Comparison of ENCODE assay signal across 2 cellular contexts in genomic region chr17:30824002-30824355, GRCh38.
TF ChIP-seq lines count a peak whose summit lies in the region.

No MANE protein-coding gene starts in this region.

TF ChIP-seq in A549, 52 proteins besides CTCF, POLR2A, EP300 and RAD21:
- TF ChIP-seq HMGXB4 (CRISPR knock-in tag; IDR thresholded peaks at IDR 0.05; ENCODE audit: borderline replicate concordance) (no peak), EHF (CRISPR knock-in tag; IDR thresholded peaks at IDR 0.05) (no peak), HEYL (CRISPR knock-in tag; IDR thresholded peaks at IDR 0.05) (no peak), FOSB (CRISPR knock-in tag; IDR thresholded peaks at IDR 0.05) (no peak), ZFP36 (IDR thresholded peaks at IDR 0.05; ENCODE audit: borderline replicate concordance, partially characterized antibody) (no peak), HES2 (IDR thresholded peaks at IDR 0.05) (no peak), MAFK (IDR thresholded peaks at IDR 0.05; ENCODE audit: partially characterized antibody) (no peak), FOSL2 (IDR thresholded peaks at IDR 0.05) (no peak), FOSL2 (CRISPR knock-in tag; IDR thresholded peaks at IDR 0.05) (no peak), JUNB (IDR thresholded peaks at IDR 0.05) (no peak), TP53 (CRISPR knock-in tag; IDR thresholded peaks at IDR 0.05) (no peak)

TF ChIP-seq in GM12878, 131 proteins besides CTCF, POLR2A, EP300 and RAD21:
- TF ChIP-seq RUNX3 (IDR thresholded peaks at IDR 0.05; ENCODE audit: low read length) = peak; percentile 48
- TF ChIP-seq ZNF384 (IDR thresholded peaks at IDR 0.05; ENCODE audit: borderline replicate concordance, low read depth, low read length) = no peak
- TF ChIP-seq HDGF (IDR thresholded peaks at IDR 0.05) = peak; percentile 84; the same call in 1 of the 2 replicates
- no peak for TF ChIP-seq CEBPB (IDR thresholded peaks at IDR 0.05; ENCODE audit: borderline replicate concordance in 1 of 2, low read depth in 2 of 2, low read length in 2 of 2)
- TF ChIP-seq MTA2 (IDR thresholded peaks at IDR 0.05; ENCODE audit: low read depth) = 0 out of 2 replicates have a peak, but pooled peaks have one; percentile 29
- TF ChIP-seq MLLT1 (IDR thresholded peaks at IDR 0.05) = 0 out of 2 replicates have a peak, but pooled peaks have one; percentile 52
- TF ChIP-seq NBN (IDR thresholded peaks at IDR 0.05) = peak; percentile 68; the same call in 1 of the 2 replicates
